Comparison of ENCODE assay signal across 1 cellular context in the genomic region with DNA sequence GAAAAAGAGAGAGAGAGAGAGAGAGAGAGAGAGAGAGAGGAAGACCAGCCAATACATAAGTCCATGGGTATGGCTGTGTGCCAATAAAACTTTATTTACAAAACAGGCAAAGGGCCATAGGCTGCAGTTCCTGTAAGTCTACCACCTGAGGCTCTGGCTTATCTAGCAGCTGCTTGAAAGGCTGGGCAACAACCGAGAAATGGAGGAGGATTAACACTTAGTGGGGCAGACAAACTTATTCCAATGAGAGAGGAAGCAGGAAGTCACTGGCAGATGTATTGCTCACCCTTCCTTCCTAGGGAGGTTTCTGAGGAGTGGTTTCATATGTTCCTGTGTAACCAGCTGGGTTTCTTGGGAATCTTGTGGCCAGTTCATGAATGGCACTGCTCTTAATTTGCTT.
TF ChIP-seq lines count a peak whose summit lies in the region.

No MANE protein-coding gene starts in this region.

TF ChIP-seq in GM23338, 12 proteins besides CTCF, POLR2A, EP300 and RAD21 (continued from another document):
- no peak for TF ChIP-seq STAT1 (IDR thresholded peaks at IDR 0.05; ENCODE audit: unreplicated experiment)
TF ChIP-seq in GM23338: peak in this region for 0.
